ENCODE assay signal across 33 cellular contexts in the genomic region with DNA sequence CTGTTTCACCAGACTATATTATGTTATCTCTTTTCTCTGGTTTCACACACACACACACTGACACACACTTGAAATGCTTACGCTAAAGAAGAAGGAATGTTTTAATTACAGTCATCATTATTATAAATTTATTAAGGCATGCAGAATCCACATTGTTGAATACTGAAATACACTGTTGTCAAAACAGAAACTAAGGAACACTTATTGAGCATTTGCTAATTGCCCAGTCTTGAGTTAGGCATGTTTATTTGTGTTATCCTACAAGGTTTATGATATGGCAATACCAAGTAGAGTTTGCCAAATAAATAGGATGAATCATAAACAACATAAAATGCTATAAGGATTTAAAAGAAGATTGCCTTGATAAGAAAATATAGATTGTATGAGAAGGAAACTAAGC.
"Had no signal": no experiment of that assay in that cellular context is flagged by ENCODE, and none has a peak within 500 bp of the region (broad histone marks: within the 10 kb centered on the region; RNA-seq: fewer than 3 reads in every experiment).

No MANE protein-coding gene starts in this region.

- H3K27me3 ChIP-seq: cardiac muscle cell, dorsolateral prefrontal cortex, pancreas, thyroid gland, upper lobe of left lung had no signal

- H3K4me1 Mint-ChIP-seq: activated naive CD4-positive, alpha-beta T cell treated with anti-CD3 and anti-CD28 coated beads, Interleukin-2, amount 50 U/mL, for 24 hours; activated naive CD8-positive, alpha-beta T cell treated with anti-CD3 and anti-CD28 coated beads, Interleukin-2, amount 50 U/mL, for 24 hours; naive thymus-derived CD8-positive, alpha-beta T cell; stimulated activated effector memory CD8-positive, alpha-beta T cell treated with anti-CD3 and anti-CD28 coated beads, Interleukin-12 subunit alpha, Interleukin-12 subunit beta, amount 100 ng/mL, for 72 hours; WTC11 had no signal

- H3K4me3 ChIP-seq: cardiac muscle cell, coronary artery, dorsolateral prefrontal cortex, pancreas, prostate gland, skin epidermis, thyroid gland, upper lobe of left lung had no signal

- FAIRE-seq: pancreas had no signal

- ATAC-seq: activated CD8-positive, alpha-beta T cell treated with anti-CD3 and anti-CD28 coated beads for 36 hours; activated naive CD8-positive, alpha-beta T cell treated with anti-CD3 and anti-CD28 coated beads, Interleukin-2, amount 50 U/mL, for 24 hours; left cardiac atrium; left ventricle myocardium superior; naive thymus-derived CD8-positive, alpha-beta T cell; pancreas; sciatic nerve; stimulated activated effector memory CD8-positive, alpha-beta T cell treated with anti-CD3 and anti-CD28 coated beads, Interleukin-12 subunit alpha, Interleukin-12 subunit beta, amount 100 ng/mL, for 72 hours; WTC11 had no signal

- H3K4me3 Mint-ChIP-seq: activated CD8-positive, alpha-beta T cell treated with anti-CD3 and anti-CD28 coated beads for 36 hours; activated naive CD4-positive, alpha-beta T cell treated with anti-CD3 and anti-CD28 coated beads, Interleukin-2, amount 50 U/mL, for 24 hours; activated naive CD8-positive, alpha-beta T cell treated with anti-CD3 and anti-CD28 coated beads, Interleukin-2, amount 50 U/mL, for 24 hours; naive thymus-derived CD8-positive, alpha-beta T cell; neural crest cell; stimulated activated effector memory CD8-positive, alpha-beta T cell treated with anti-CD3 and anti-CD28 coated beads, Interleukin-12 subunit alpha, Interleukin-12 subunit beta, amount 100 ng/mL, for 72 hours; stimulated activated naive CD8-positive, alpha-beta T cell treated with anti-CD3 and anti-CD28 coated beads, Interleukin-15, Interleukin-2, amounts not matched to agents 100 ng/mL and 50 ng/mL, for 24 hours; WTC11 had no signal

- H3K27ac ChIP-seq: cardiac muscle cell, coronary artery, dorsolateral prefrontal cortex, pancreas, prostate gland, thyroid gland, upper lobe of left lung had no signal

- H3K27ac Mint-ChIP-seq: activated CD8-positive, alpha-beta T cell treated with anti-CD3 and anti-CD28 coated beads for 36 hours; activated naive CD4-positive, alpha-beta T cell treated with anti-CD3 and anti-CD28 coated beads, Interleukin-2, amount 50 U/mL, for 24 hours; activated naive CD8-positive, alpha-beta T cell treated with anti-CD3 and anti-CD28 coated beads, Interleukin-2, amount 50 U/mL, for 24 hours; activated T-helper 2 cell treated with anti-CD3 and anti-CD28 coated beads, Interferon-gamma antibody, Interleukin-2, Interleukin-4, amounts not matched to agents 10 μg/mL and 5 μg/mL and 100 μg/mL, durations not matched to agents 14 hours and 24 hours and 36 hours; naive thymus-derived CD8-positive, alpha-beta T cell; stimulated activated effector memory CD8-positive, alpha-beta T cell treated with anti-CD3 and anti-CD28 coated beads, Interleukin-12 subunit alpha, Interleukin-12 subunit beta, amount 100 ng/mL, for 72 hours; stimulated activated naive CD8-positive, alpha-beta T cell treated with anti-CD3 and anti-CD28 coated beads, Interleukin-15, Interleukin-2, amounts not matched to agents 100 ng/mL and 50 ng/mL, for 24 hours; WTC11 had no signal

- H3K36me3 Mint-ChIP-seq: activated naive CD4-positive, alpha-beta T cell treated with anti-CD3 and anti-CD28 coated beads, Interleukin-2, amount 50 U/mL, for 24 hours; naive thymus-derived CD8-positive, alpha-beta T cell; stimulated activated effector memory CD8-positive, alpha-beta T cell treated with anti-CD3 and anti-CD28 coated beads, Interleukin-12 subunit alpha, Interleukin-12 subunit beta, amount 100 ng/mL, for 72 hours; WTC11 had no signal

- H3K36me3 ChIP-seq: cardiac muscle cell, pancreas, prostate gland, thyroid gland, upper lobe of left lung had no signal

- DNase-seq: activated CD4-positive, alpha-beta T cell treated with anti-CD3 and anti-CD28 coated beads for 1 hour; activated CD4-positive, alpha-beta T cell treated with anti-CD3 and anti-CD28 coated beads, Interleukin-2, amount 50 U/mL, for 1 hour; activated CD8-positive, alpha-beta T cell treated with anti-CD3 and anti-CD28 coated beads for 36 hours; activated naive CD8-positive, alpha-beta T cell treated with anti-CD3 and anti-CD28 coated beads, Interleukin-2, amount 50 U/mL, for 24 hours; activated T-cell treated with anti-CD3 and anti-CD28 coated beads, Interleukin-2, amount 50 U/mL, for 48 hours; anterior cingulate cortex; cerebellar nuclear complex; dorsolateral prefrontal cortex; effector memory CD4-positive, alpha-beta T cell; foreskin melanocyte; islet precursor cell; left cardiac atrium; left ventricle myocardium superior; naive thymus-derived CD8-positive, alpha-beta T cell; nucleus accumbens; pancreas; retina; stimulated activated CD4-positive, alpha-beta T cell treated with anti-CD3 and anti-CD28 coated beads, Interleukin-4, amount 100 ng/mL, for 24 hours; substantia nigra; T-helper 2 cell; thyroid gland; upper lobe of left lung had no signal

- H3K27me3 Mint-ChIP-seq: activated CD8-positive, alpha-beta T cell treated with anti-CD3 and anti-CD28 coated beads for 36 hours; activated naive CD4-positive, alpha-beta T cell treated with anti-CD3 and anti-CD28 coated beads, Interleukin-2, amount 50 U/mL, for 24 hours; activated naive CD8-positive, alpha-beta T cell treated with anti-CD3 and anti-CD28 coated beads, Interleukin-2, amount 50 U/mL, for 24 hours; naive thymus-derived CD8-positive, alpha-beta T cell; stimulated activated naive CD8-positive, alpha-beta T cell treated with anti-CD3 and anti-CD28 coated beads, Interleukin-15, Interleukin-2, amounts not matched to agents 100 ng/mL and 50 ng/mL, for 24 hours had no signal

- H3K9me3 Mint-ChIP-seq: neural crest cell, WTC11 had no signal

- H3K4me1 ChIP-seq: pancreas, prostate gland, thyroid gland, upper lobe of left lung had no signal
